8 cellular contexts compared by ENCODE assay signal in the genomic region with DNA sequence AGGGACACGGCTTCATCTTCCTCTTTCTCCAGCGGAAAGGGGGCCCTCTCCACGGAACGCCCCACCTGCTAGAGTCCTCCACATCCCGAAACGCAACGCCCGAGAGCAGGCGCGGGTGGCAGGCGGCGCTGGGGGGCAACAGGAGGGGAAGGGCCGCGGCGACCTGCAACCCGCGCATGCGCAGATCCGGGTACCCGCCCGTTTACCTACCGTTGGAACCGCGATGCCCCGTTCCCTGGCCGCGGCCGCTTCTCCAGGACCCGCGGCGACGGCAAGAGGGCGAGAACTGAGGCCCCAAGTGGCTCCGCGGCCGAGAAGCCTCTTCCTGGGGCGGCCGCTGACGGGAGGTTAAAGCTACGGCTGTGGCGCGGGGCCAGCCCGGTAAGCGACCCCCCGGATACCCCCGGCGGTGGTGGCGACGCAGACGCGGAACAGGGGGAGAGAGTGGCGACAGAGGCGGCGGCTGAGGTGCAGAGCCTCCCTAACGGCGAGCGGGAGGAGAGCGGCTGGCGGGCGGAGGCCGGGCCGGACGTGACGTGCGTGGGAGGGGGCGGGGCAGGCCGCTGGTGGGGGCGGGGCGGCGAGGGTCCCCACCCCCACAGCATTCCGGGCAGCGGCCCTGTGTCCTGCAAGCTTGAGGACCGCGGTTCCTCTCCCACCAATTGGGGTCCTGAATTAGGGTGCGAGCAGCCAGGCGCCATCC. TPM values are rescaled to one million over a fixed set of nuclear protein-coding genes. Genes with fewer than 3 reads are reported as not detected.
A peak's percentile ranks its signal among the peaks of the same experiment; 100 is the strongest.
DNase-seq lines count a peak whose midpoint lies in the region; ATAC-seq and TF ChIP-seq lines count a peak whose summit lies in the region.

Gene FAM13B (minus strand): TSS at position 508 of the 703 bp plus-strand sequence. CDS start 13,968 bp downstream, outside the sequence.

- H3K4me3 Mint-ChIP-seq in neural progenitor cell, result peak within 1 kb of the TSS; percentile 99

- H2AFZ ChIP-seq in neural progenitor cell (replicated peaks), result peak within 1 kb of the TSS; percentile 91

- H3K4me2 ChIP-seq in neural progenitor cell, result peak within 1 kb of the TSS; percentile 88

- peak within 1 kb of the TSS; percentile 70 for H3K4me3 ChIP-seq in neural progenitor cell

- peaks cover 14% of the 10 kb centered on the region for H3F3A ChIP-seq in neural progenitor cell (ENCODE audit: low read depth)

- TF ChIP-seq CTCF in neural progenitor cell (IDR thresholded peaks at IDR 0.05), result no peak
- no peak for TF ChIP-seq CTCF in subcutaneous adipose tissue (IDR thresholded peaks at IDR 0.05; ENCODE audit: low read depth)

- H3K36me3 ChIP-seq in KOPT-K1 (ENCODE audit: insufficient read depth, low read length), result peaks cover 34% of the 10 kb centered on the region
- H3K36me3 ChIP-seq in neural progenitor cell, result no peaks in the 10 kb centered on the region

- H3K9me3 Mint-ChIP-seq in neural progenitor cell, result peaks cover 2% of the 10 kb centered on the region

- peaks cover 14% of the 10 kb centered on the region for H3K36me3 Mint-ChIP-seq in neural progenitor cell

- H3K27ac Mint-ChIP-seq in neural progenitor cell, result peak within 1 kb of the TSS; percentile 96

- peak; percentile 47 for ATAC-seq in GM21786 (IDR thresholded peaks at IDR 0.05; ENCODE audit: unreplicated experiment)

- peaks cover 48% of the 10 kb centered on the region for H4K20me1 ChIP-seq in neural progenitor cell (ENCODE audit: low read depth)

- H3K27me3 Mint-ChIP-seq in neural progenitor cell (ENCODE audit: insufficient read depth, low read depth), result peaks cover 4% of the 10 kb centered on the region

- peak within 1 kb of the TSS; percentile 78 for H3K9ac ChIP-seq in neural progenitor cell

- H3K79me2 ChIP-seq in neural progenitor cell (ENCODE audit: low read depth), result peaks cover 54% of the 10 kb centered on the region

- H3K27ac ChIP-seq in KOPT-K1 (ENCODE audit: low read depth, low read length, poor library complexity, severe bottlenecking), result peak within 1 kb of the TSS; percentile 99
- H3K27ac ChIP-seq in neural progenitor cell, result peak within 1 kb of the TSS; percentile 99

- H3K4me1 ChIP-seq in neural progenitor cell, result peaks cover 12% of the 10 kb centered on the region

- peak; percentile 42 for DNase-seq in DMS79 treated with DMSO at 0.1 percent for 48 hours (lab: John Stamatoyannopoulos, UW)
- peak; percentile 45 for DNase-seq in SHP77 treated with DMSO at 0.1 percent for 48 hours (lab: John Stamatoyannopoulos, UW)
- peak; percentile 67 for DNase-seq in activated effector memory CD4-positive, alpha-beta T cell treated with Interleukin-2 at 50 U/mL for 16 hours
- DNase-seq in fibroblast of the conjunctiva (ENCODE audit: low read depth), result peak; percentile 41
- DNase-seq in neural progenitor cell (ENCODE audit: low spot score), result peak; percentile 94

- H3K9me3 ChIP-seq in KOPT-K1 (ENCODE audit: insufficient read depth, low read length, poor library complexity, severe bottlenecking), result peaks cover 7% of the 10 kb centered on the region
- no peaks in the 10 kb centered on the region for H3K9me3 ChIP-seq in neural progenitor cell (ENCODE audit: low read depth)

- H3K27me3 ChIP-seq in neural progenitor cell, result no peaks in the 10 kb centered on the region

- H3K4me1 Mint-ChIP-seq in neural progenitor cell, result peaks cover 30% of the 10 kb centered on the region

RNA-seq across cellular contexts. Expression of gene FAM13B, which starts in this region (rescaled TPM):
- 25.4 and 41.7 TPM in 2 replicates for total RNA-seq in neural progenitor cell (ENCODE audit: low replicate concordance)
- total RNA-seq in subcutaneous adipose tissue, result 10 to 100 TPM; 25.2 to 49.1 (median 44.2) TPM

Comparison
In these comparisons a context has a peak if more than half of its experiments do, and no peak if none do; other contexts are left out.
1. Peak in every context shown above with its lines: DNase-seq, ATAC-seq, H3K4me3 ChIP-seq and H3K27ac ChIP-seq.
2. DNase-seq: peak in every context shown above with its lines; median percentile 94 in neural progenitor cell; 67 in activated effector memory CD4-positive, alpha-beta T cell treated with Interleukin-2 at 50 U/mL for 16 hours; 45 in SHP77 treated with DMSO at 0.1 percent for 48 hours; 42 in DMS79 treated with DMSO at 0.1 percent for 48 hours; 41 in fibroblast of the conjunctiva.